In the genomic region with DNA sequence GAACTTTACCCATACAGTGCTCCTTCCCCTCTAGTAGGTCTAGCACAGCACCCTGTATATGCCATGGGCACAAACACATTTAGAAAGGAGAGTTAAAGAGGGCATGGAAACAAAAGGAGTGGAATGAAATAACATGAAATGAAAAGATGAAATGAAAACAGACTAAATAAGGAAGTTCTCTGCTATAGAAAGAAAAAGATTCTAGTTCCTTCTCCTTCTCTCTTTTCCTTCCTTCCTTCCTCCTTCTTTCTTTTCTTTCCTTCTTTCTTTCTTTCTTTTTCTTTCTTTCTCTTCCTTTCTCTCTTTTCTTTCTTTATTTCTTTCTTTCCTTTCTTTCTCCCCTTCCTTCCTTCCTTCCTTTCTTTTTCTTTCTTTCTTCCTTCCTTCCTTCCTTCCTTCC, we compare ENCODE assay signal across 24 cellular contexts.
"Had no signal": no experiment of that assay in that cellular context is flagged by ENCODE, and none has a peak within 500 bp of the region (broad histone marks: within the 10 kb centered on the region; RNA-seq: fewer than 3 reads in every experiment).

No MANE protein-coding gene starts in this region.

- H3K4me3 ChIP-seq: coronary artery, dorsolateral prefrontal cortex, esophagus muscularis mucosa, gastrocnemius medialis, heart right ventricle, left lung, lower lobe of right lung had no signal

- H3K9me3 ChIP-seq: esophagus muscularis mucosa, gastrocnemius medialis had no signal

- H3K36me3 ChIP-seq: esophagus muscularis mucosa, gastrocnemius medialis, heart right ventricle, left lung, lower lobe of right lung had no signal

- ATAC-seq: gastrocnemius medialis; heart right ventricle; left cardiac atrium; left lung; left ventricle myocardium superior; lower lobe of right lung; naive thymus-derived CD4-positive, alpha-beta T cell had no signal

- DNase-seq: dermis blood vessel endothelial cell; dorsolateral prefrontal cortex; effector CD4-positive, alpha-beta T cell; effector memory CD4-positive, alpha-beta T cell; foreskin melanocyte; gastrocnemius medialis; glutamatergic neuron; head of caudate nucleus; heart right ventricle; hippocampal formation; left cardiac atrium; left lung; left ventricle myocardium superior; lower lobe of right lung; mesendoderm; midbrain; naive thymus-derived CD4-positive, alpha-beta T cell had no signal

- H3K27ac Mint-ChIP-seq: memory B cell; naive thymus-derived CD4-positive, alpha-beta T cell had no signal

- H3K27me3 Mint-ChIP-seq: memory B cell; naive thymus-derived CD4-positive, alpha-beta T cell had no signal

- FAIRE-seq: colon, endothelial cell of umbilical vein, islet of Langerhans, keratinocyte had no signal

- H3K27me3 ChIP-seq: dorsolateral prefrontal cortex, esophagus muscularis mucosa, gastrocnemius medialis, heart right ventricle, left lung had no signal

- H3K27ac ChIP-seq: coronary artery, dorsolateral prefrontal cortex, esophagus muscularis mucosa, gastrocnemius medialis, heart right ventricle, left lung, lower lobe of right lung had no signal

- H3K4me1 Mint-ChIP-seq: memory B cell; naive thymus-derived CD4-positive, alpha-beta T cell had no signal

- H3K4me3 Mint-ChIP-seq: memory B cell; naive thymus-derived CD4-positive, alpha-beta T cell had no signal

- H3K4me1 ChIP-seq: esophagus muscularis mucosa, gastrocnemius medialis, heart right ventricle, left lung, lower lobe of right lung had no signal

- H3K36me3 Mint-ChIP-seq: memory B cell; naive thymus-derived CD4-positive, alpha-beta T cell had no signal
